20 cellular contexts compared by ENCODE assay signal in genomic region chr4:4693755-4694295, GRCh38.
DNase-seq lines count a peak whose midpoint lies in the region; ATAC-seq and TF ChIP-seq lines count a peak whose summit lies in the region.
"Had no signal": no experiment of that assay in that cellular context is flagged by ENCODE, and none has a peak within 500 bp of the region (broad histone marks: within the 10 kb centered on the region; RNA-seq: fewer than 3 reads in every experiment).

No MANE protein-coding gene starts in this region.

- peaks cover 4% of the 10 kb centered on the region; the same call in 1 of the 2 replicates for H4K20me1 ChIP-seq in GM23338 (replicated peaks; ENCODE audit: insufficient read depth)
- H4K20me1 ChIP-seq in MM.1S (ENCODE audit: insufficient read depth, low read length), result no peaks in the 10 kb centered on the region
- H4K20me1 ChIP-seq in hepatocyte (ENCODE audit: insufficient read depth, poor library complexity, severe bottlenecking), result no peaks in the 10 kb centered on the region

- H3K9me3 Mint-ChIP-seq in GM23338, result no peaks in the 10 kb centered on the region
- H3K9me3 Mint-ChIP-seq in activated CD8-positive, alpha-beta T cell treated with anti-CD3 and anti-CD28 coated beads for 36 hours, result peaks cover 5% of the 10 kb centered on the region
- H3K9me3 Mint-ChIP-seq: H9 had no signal

- H3K4me3 Mint-ChIP-seq in GM23338, result no peak overlapping the region
- no peak overlapping the region for H3K4me3 Mint-ChIP-seq in activated CD8-positive, alpha-beta T cell treated with anti-CD3 and anti-CD28 coated beads for 36 hours
- H3K4me3 Mint-ChIP-seq: CD4-positive, CD25-positive, alpha-beta regulatory T cell; H9 had no signal

- H3K27ac Mint-ChIP-seq in GM23338, result no peak overlapping the region; the same call in 1 of the 2 replicates
- H3K27ac Mint-ChIP-seq in activated CD8-positive, alpha-beta T cell treated with anti-CD3 and anti-CD28 coated beads for 36 hours, result no peak overlapping the region

- H2BK120ac ChIP-seq in neuronal stem cell (ENCODE audit: low read depth, low read length), result no peak overlapping the region

- H4K91ac ChIP-seq in neuronal stem cell (ENCODE audit: low read depth, low read length, poor library complexity), result no peak overlapping the region

- H3K18ac ChIP-seq in neuronal stem cell (ENCODE audit: low read length), result no peak overlapping the region

- H3K9me3 ChIP-seq in MM.1S (replicated peaks; ENCODE audit: insufficient read depth, low read length) (no peaks in the 10 kb centered on the region), hepatocyte (ENCODE audit: low read depth) (no peaks in the 10 kb centered on the region), neuronal stem cell (replicated peaks in 1 of 2; ENCODE audit: control insufficient read depth in 2 of 2, insufficient read depth in 1 of 2, low read depth in 1 of 2, low read length in 2 of 2) (peaks cover 0 to 8% of the 10 kb centered on the region in 2 donors), SJCRH30 (replicated peaks) (no peaks in the 10 kb centered on the region)
- H3K9me3 ChIP-seq: SJSA1 had no signal

- intact Hi-C loops in activated CD8-positive, alpha-beta T cell treated with anti-CD3 and anti-CD28 coated beads for 36 hours (cut with micrococcal nuclease), result no loop called here

- no peak overlapping the region for H3K4ac ChIP-seq in neuronal stem cell (ENCODE audit: low read length)

- H4K8ac ChIP-seq in neuronal stem cell (ENCODE audit: low read depth, low read length), result no peak overlapping the region

- H3K79me1 ChIP-seq in neuronal stem cell (ENCODE audit: low read depth, low read length), result no peaks in the 10 kb centered on the region

- H3K4me2 ChIP-seq in GM23338 (no peak overlapping the region), MM.1S (ENCODE audit: low read depth, low read length) (no peak overlapping the region; the same call in 1 of the 2 replicates), hepatocyte (peak overlapping the region; percentile 46), neuronal stem cell (ENCODE audit: insufficient read depth, low read length, poor library complexity, severe bottlenecking) (no peak overlapping the region)

- H3K27me3 Mint-ChIP-seq in GM23338 (ENCODE audit: insufficient read depth, low read depth, poor library complexity), result peaks cover 15% of the 10 kb centered on the region
- H3K27me3 Mint-ChIP-seq in activated CD8-positive, alpha-beta T cell treated with anti-CD3 and anti-CD28 coated beads for 36 hours, result no peaks in the 10 kb centered on the region
- H3K27me3 Mint-ChIP-seq: CD4-positive, CD25-positive, alpha-beta regulatory T cell had no signal

- POLR2A ChIA-PET in activated CD8-positive, alpha-beta T cell treated with anti-CD3 and anti-CD28 coated beads for 36 hours (lab: Charles Lee), result no interaction called here

- H3F3A ChIP-seq in GM23338 (replicated peaks; ENCODE audit: low read depth), result no peaks in the 10 kb centered on the region
- H3F3A ChIP-seq in MM.1S (ENCODE audit: insufficient read depth, low read length), result 0 out of 2 replicates have a peak, but pooled peaks cover 6% of the 10 kb centered on the region

- H3K4me1 ChIP-seq in GM23338 (ENCODE audit: insufficient read depth) (peaks cover 9% of the 10 kb centered on the region; the same call in 1 of the 2 replicates), MM.1S (ENCODE audit: low read length) (peaks cover 33% of the 10 kb centered on the region), hepatocyte (ENCODE audit: insufficient read depth) (peaks cover 29% of the 10 kb centered on the region), neuronal stem cell (ENCODE audit: control insufficient read depth in 2 of 2, insufficient read depth in 1 of 2, low read depth in 1 of 2, low read length in 2 of 2) (peaks cover 2 to 3% of the 10 kb centered on the region in 2 donors), SJCRH30 (no peaks in the 10 kb centered on the region; the same call in 1 of the 2 replicates)

- H3K79me2 ChIP-seq in GM23338 (replicated peaks; ENCODE audit: insufficient read depth), result no peaks in the 10 kb centered on the region
- no peaks in the 10 kb centered on the region for H3K79me2 ChIP-seq in MM.1S (ENCODE audit: low read length)
- H3K79me2 ChIP-seq in hepatocyte, result no peaks in the 10 kb centered on the region

- no peak overlapping the region for H3K4me3 ChIP-seq in GM23338
- no peak overlapping the region for H3K4me3 ChIP-seq in MM.1S (ENCODE audit: low read length)
- no peak overlapping the region for H3K4me3 ChIP-seq in hepatocyte
- H3K4me3 ChIP-seq in neuronal stem cell (ENCODE audit: low read length in 2 of 2), result no peak overlapping the region
- no peak overlapping the region for H3K4me3 ChIP-seq in SJCRH30
- H3K4me3 ChIP-seq: GM12878, SJSA1 had no signal

- no peak overlapping the region for H2AK5ac ChIP-seq in neuronal stem cell (ENCODE audit: low read depth, low read length)

- H3K27ac ChIP-seq in GM23338 (ENCODE audit: low read depth) (no peak overlapping the region), MM.1S (ENCODE audit: low read length) (peak overlapping the region; percentile 14; the same call in 1 of the 2 replicates), hepatocyte (peak overlapping the region; percentile 60), neuronal stem cell (replicated peaks; ENCODE audit: low read length) (no peak overlapping the region), SJCRH30 (no peak overlapping the region)
- H3K27ac ChIP-seq: HL-60, SJSA1 had no signal

- peak; percentile 52 for ATAC-seq in GM23338
- ATAC-seq in activated CD8-positive, alpha-beta T cell treated with anti-CD3 and anti-CD28 coated beads for 36 hours, result no peak
- ATAC-seq: Panc1 had no signal

- H3K9ac ChIP-seq in MM.1S (ENCODE audit: low read length), result no peak overlapping the region
- H3K9ac ChIP-seq in neuronal stem cell (ENCODE audit: low read depth, low read length, poor library complexity), result peak overlapping the region; percentile 14

- H3K36me3 Mint-ChIP-seq in GM23338 (ENCODE audit: low read depth), result peaks cover 10% of the 10 kb centered on the region; the same call in 2 of the 3 replicates
- peaks cover 23% of the 10 kb centered on the region for H3K36me3 Mint-ChIP-seq in activated CD8-positive, alpha-beta T cell treated with anti-CD3 and anti-CD28 coated beads for 36 hours (ENCODE audit: low read depth)

- TF ChIP-seq CTCF in GM23338 (conservative IDR thresholded peaks at IDR 0.05; ENCODE audit: low read depth in 2 of 2), result no peak
- no peak for TF ChIP-seq CTCF in MM.1S (IDR thresholded peaks at IDR 0.05; ENCODE audit: low read length)
- TF ChIP-seq CTCF in hepatocyte (IDR thresholded peaks at IDR 0.05; ENCODE audit: poor library complexity), result no peak
- TF ChIP-seq CTCF in activated CD8-positive, alpha-beta T cell treated with anti-CD3 and anti-CD28 coated beads for 36 hours (IDR thresholded peaks at IDR 0.05), result no peak

- CTCF ChIA-PET in activated CD8-positive, alpha-beta T cell treated with anti-CD3 and anti-CD28 coated beads for 36 hours (lab: Charles Lee), result interaction anchor here (1.0 to 1.2 kb wide), 2 partner anchors 15 to 191 kb away, joined by 3 read pairs; no protein-coding TSS in a partner anchor

- H3K27me3 ChIP-seq in GM23338 (ENCODE audit: insufficient read depth) (no peaks in the 10 kb centered on the region), MM.1S (replicated peaks; ENCODE audit: insufficient read depth, low read length) (no peaks in the 10 kb centered on the region), hepatocyte (no peaks in the 10 kb centered on the region), neuronal stem cell (ENCODE audit: control insufficient read depth in 3 of 3, insufficient read depth in 3 of 3, low read depth in 1 of 3, low read length in 3 of 3) (peaks cover 0 to 26% (median 0%) of the 10 kb centered on the region in 3 experiments), SJCRH30 (no peaks in the 10 kb centered on the region)
- H3K27me3 ChIP-seq: SJSA1 had no signal

- no peak for DNase-seq in GM23338 (ENCODE audit: low spot score)
- DNase-seq in MM.1S, result no peak
- no peak for DNase-seq in hepatocyte (ENCODE audit: low spot score)
- no peak for DNase-seq in neuronal stem cell (ENCODE audit: low spot score)
- no peak for DNase-seq in activated CD8-positive, alpha-beta T cell treated with anti-CD3 and anti-CD28 coated beads for 36 hours
- DNase-seq in SJCRH30, result no peak
- no peak for DNase-seq in inferior parietal cortex (ENCODE audit: extremely low spot score)
- DNase-seq: DMS 273 treated with DMSO at 0.1 percent for 48 hours, DND-41, KG1, NCI-H1048, NCI-H1417 treated with DMSO at 0.1 percent for 48 hours, NCI-H187, NCI-H2107 had no signal

- H2AFZ ChIP-seq in GM23338 (no peak overlapping the region), MM.1S (ENCODE audit: low read length) (no peak overlapping the region), hepatocyte (no peak overlapping the region), neuronal stem cell (ENCODE audit: low read length) (no peak overlapping the region)

- H2BK15ac ChIP-seq in neuronal stem cell (ENCODE audit: low read length), result no peak overlapping the region

- no peak overlapping the region for H2BK5ac ChIP-seq in neuronal stem cell (ENCODE audit: low read length)

- peak overlapping the region; percentile 6 for H3K23ac ChIP-seq in neuronal stem cell (ENCODE audit: low read depth, low read length, poor library complexity)

- no peak overlapping the region for H3K14ac ChIP-seq in neuronal stem cell (ENCODE audit: low read length)

- H3K36me3 ChIP-seq in GM23338 (ENCODE audit: insufficient read depth) (no peaks in the 10 kb centered on the region), MM.1S (replicated peaks; ENCODE audit: insufficient read depth, low read length) (no peaks in the 10 kb centered on the region), hepatocyte (replicated peaks; ENCODE audit: insufficient read depth, low read depth) (no peaks in the 10 kb centered on the region), neuronal stem cell (replicated peaks in 1 of 2; ENCODE audit: control insufficient read depth in 2 of 2, insufficient read depth in 2 of 2, low read length in 2 of 2) (peaks cover 0 to 1% of the 10 kb centered on the region in 2 donors), SJCRH30 (no peaks in the 10 kb centered on the region)
- H3K36me3 ChIP-seq: SJSA1 had no signal

- no peak overlapping the region for H2BK12ac ChIP-seq in neuronal stem cell (ENCODE audit: low read length)

- H3K4me1 Mint-ChIP-seq in GM23338, result peaks cover 15% of the 10 kb centered on the region
- H3K4me1 Mint-ChIP-seq in activated CD8-positive, alpha-beta T cell treated with anti-CD3 and anti-CD28 coated beads for 36 hours (ENCODE audit: low read depth), result peaks cover 14% of the 10 kb centered on the region

- WGBS in hepatocyte (ENCODE audit: low lambda C conversion rate, missing lambda C conversion rate), result 83% methylated on average over 8 of the region's 8 CpGs
- WGBS in neuronal stem cell (ENCODE audit: extremely low coverage in 2 of 2, insufficient read length in 2 of 2, insufficient replicate concordance in 1 of 2), 2 donors, result no CpG with 5 or more reads among the region's 8 CpGs

- H3K9me2 ChIP-seq in GM23338 (ENCODE audit: insufficient read depth) (peaks cover 11% of the 10 kb centered on the region), MM.1S (replicated peaks; ENCODE audit: insufficient read depth, low read length) (no peaks in the 10 kb centered on the region), hepatocyte (replicated peaks; ENCODE audit: insufficient read depth) (no peaks in the 10 kb centered on the region)

TF ChIP-seq in GM23338, 12 proteins besides CTCF, POLR2A, EP300 and RAD21:
- no peak for TF ChIP-seq JUNB (IDR thresholded peaks at IDR 0.05; ENCODE audit: unreplicated experiment)

Comparison
In these comparisons a context has a peak if more than half of its experiments do, and no peak if none do; other contexts are left out.
1. H3K27ac ChIP-seq: peak in MM.1S (single experiment) and hepatocyte (single experiment); none in GM23338 (single experiment), neuronal stem cell (single experiment) and SJCRH30 (single experiment).